In the genomic region with DNA sequence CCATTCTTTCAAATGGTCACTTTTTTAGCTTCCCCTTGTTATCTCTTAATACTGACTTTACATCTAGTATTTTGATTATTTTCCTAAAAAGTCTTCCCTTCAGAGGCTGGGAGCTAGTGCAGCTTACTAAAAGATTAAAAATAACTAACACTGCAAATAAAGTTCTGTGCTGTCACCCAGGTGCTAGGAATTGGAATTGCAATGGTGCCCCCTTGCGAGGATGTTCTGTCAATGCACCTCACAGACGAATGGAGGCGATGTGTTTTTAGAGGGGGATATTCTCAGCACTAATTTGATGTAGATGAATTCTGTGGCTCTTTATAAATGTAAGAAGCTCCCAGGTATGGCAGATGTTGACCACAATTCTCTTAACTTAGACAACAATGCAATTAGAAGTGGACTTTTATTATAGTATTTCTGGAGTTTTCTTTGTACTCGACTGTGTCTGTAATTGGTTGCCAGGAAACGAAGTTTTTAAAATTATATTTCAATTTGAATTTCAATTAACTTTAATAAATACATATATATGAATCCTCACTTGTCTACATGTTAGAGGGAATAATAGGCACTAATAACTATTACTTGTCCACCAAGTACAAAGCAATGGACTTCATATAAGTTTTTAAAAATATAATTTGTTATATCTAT, we compare ENCODE assay signal across 7 cellular contexts. TPM values are rescaled to one million over a fixed set of nuclear protein-coding genes. Genes with fewer than 3 reads are reported as not detected.
DNase-seq lines count a peak whose midpoint lies in the region; ATAC-seq, FAIRE-seq and TF ChIP-seq lines count a peak whose summit lies in the region.

No MANE protein-coding gene starts in this region.

- FAIRE-seq in TTC549 (lab: Jason Lieb, UNC): peak; percentile 17

- TF ChIP-seq CTCF in GM10266 (IDR thresholded peaks at IDR 0.05; ENCODE audit: control insufficient read depth, insufficient read depth, low read depth, missing control alignments) (peak; percentile 88), cardiac fibroblast (IDR thresholded peaks at IDR 0.05; ENCODE audit: low read depth, low read length) (peak; percentile 88)

- no peak overlapping the region for H3K4me3 ChIP-seq in Jurkat, Clone E6-1 (ENCODE audit: low read length)
- no peak overlapping the region for H3K4me3 ChIP-seq in cardiac fibroblast (replicated peaks in 1 of 2; ENCODE audit: low read depth in 2 of 2, low read length in 2 of 2)

- DNase-seq in GM10266 (ENCODE audit: extremely low spot score) (peak; percentile 55), cardiac fibroblast (ENCODE audit: low read depth in 2 of 2) (peak; percentile 49 to 57), kidney glomerular epithelial cell (lab: John Stamatoyannopoulos, UW) (peak; percentile 45)
- peak; percentile 37 for DNase-seq in Jurkat, Clone E6-1 (ENCODE audit: low read depth, low spot score)
- peak; percentile 4 to 27 for DNase-seq in stimulated activated CD4-positive, alpha-beta T cell treated with anti-CD3 and anti-CD28 coated beads, Interleukin-4, amount 100 ng/mL, for 4 hours

- ATAC-seq in GM21576 (IDR thresholded peaks at IDR 0.05; ENCODE audit: unreplicated experiment): peak; percentile 74

RNA-seq across cellular contexts. Expression of a gene that starts 22.0 kb away (rescaled TPM):
- polyA plus RNA-seq in Jurkat, Clone E6-1 (2012; ENCODE audit: insufficient read depth, insufficient read length): not detected
